In the genomic region with DNA sequence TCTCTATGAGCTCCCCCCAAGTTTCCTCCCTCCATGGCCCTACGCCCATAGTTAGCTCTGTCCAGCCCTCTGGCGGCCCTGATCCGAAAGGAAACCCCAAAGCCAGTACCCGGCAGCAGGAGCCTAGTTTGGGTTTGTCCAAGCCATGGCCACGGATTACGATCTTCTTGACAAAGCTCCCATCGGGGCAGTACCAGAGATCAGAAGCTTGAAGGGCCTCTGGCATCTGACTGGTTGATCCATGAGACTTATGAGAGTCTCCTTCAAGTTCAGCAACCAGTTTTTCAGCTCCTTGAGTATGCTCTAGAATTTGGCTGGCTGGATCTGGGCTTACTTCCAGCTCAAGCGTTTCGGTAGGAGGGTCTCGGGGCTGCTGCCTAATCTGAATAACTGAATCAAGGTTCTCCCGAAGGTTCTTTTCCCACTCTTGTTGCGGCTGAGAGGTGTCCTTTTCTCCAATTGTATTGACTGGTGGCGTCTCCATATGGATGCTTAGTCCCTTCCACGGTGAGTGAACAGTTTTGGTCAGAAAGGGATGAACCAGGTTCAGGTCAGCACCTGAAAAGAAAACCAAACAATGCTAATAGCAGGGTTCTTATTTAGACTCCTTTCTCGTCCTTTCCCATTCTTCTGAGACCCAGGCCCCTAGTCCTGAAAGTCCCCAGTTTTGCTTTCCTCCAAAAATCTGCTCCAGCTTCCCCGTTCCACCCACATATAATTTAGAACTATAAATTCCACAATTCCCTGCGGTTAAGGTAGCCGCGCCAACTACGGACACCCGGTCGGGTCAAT, we compare ENCODE assay signal across 8 cellular contexts. TPM values are rescaled to one million over a fixed set of nuclear protein-coding genes. Genes with fewer than 3 reads are reported as not detected.
DNase-seq lines count a peak whose midpoint lies in the region; ATAC-seq, FAIRE-seq and TF ChIP-seq lines count a peak whose summit lies in the region.

No MANE protein-coding gene starts in this region.

- no peaks in the 10 kb centered on the region for H3K9me3 ChIP-seq in Caco-2
- H3K9me3 ChIP-seq in HUES48 (ENCODE audit: control insufficient read depth, insufficient read depth, low read length): no peaks in the 10 kb centered on the region
- no peaks in the 10 kb centered on the region for H3K9me3 ChIP-seq in liver (ENCODE audit: control insufficient read depth in 4 of 4, low read length in 3 of 4)
- no peaks in the 10 kb centered on the region for H3K9me3 ChIP-seq in tibial nerve

- no peak for ATAC-seq in HG03442 (IDR thresholded peaks at IDR 0.05; ENCODE audit: unreplicated experiment)

- H3K27me3 ChIP-seq in Caco-2 (replicated peaks; ENCODE audit: control insufficient read depth, insufficient read depth, low read length) (no peaks in the 10 kb centered on the region), HUES48 (ENCODE audit: control insufficient read depth, insufficient read depth, low read length) (no peaks in the 10 kb centered on the region), liver (ENCODE audit: control insufficient read depth in 4 of 4, insufficient read depth in 4 of 4, low read length in 3 of 4) (no peaks in the 10 kb centered on the region), tibial nerve (no peaks in the 10 kb centered on the region)

- FAIRE-seq in urothelium cell line (lab: Jason Lieb, UNC): no peak

- H3K4me3 ChIP-seq in Caco-2 (ENCODE audit: low read depth, low read length): peak overlapping the region; percentile 56
- peak overlapping the region; percentile 75 for H3K4me3 ChIP-seq in HUES48 (ENCODE audit: low read depth, low read length)
- H3K4me3 ChIP-seq in liver (ENCODE audit: low read depth in 1 of 3, low read length in 3 of 3): peak overlapping the region; percentile 62 to 71 (median 65)
- peak overlapping the region; percentile 54 to 97 (median 68) for H3K4me3 ChIP-seq in tibial nerve

- H3K36me3 Mint-ChIP-seq in Caco-2 (ENCODE audit: insufficient read depth, unreplicated experiment): peaks cover 30% of the 10 kb centered on the region
- H3K36me3 Mint-ChIP-seq in brain: peaks cover 16% of the 10 kb centered on the region

- intact Hi-C loops in Caco-2 (cut with micrococcal nuclease; ENCODE audit: unreplicated experiment): loop anchor here (1.0 to 2.0 kb wide), 2 partner anchors 15 to 24 kb away; no protein-coding TSS in a partner anchor

- H3K4me1 ChIP-seq in Caco-2: peaks cover 17% of the 10 kb centered on the region
- H3K4me1 ChIP-seq in HUES48 (ENCODE audit: control insufficient read depth, insufficient read depth, low read length): peaks cover 11% of the 10 kb centered on the region
- H3K4me1 ChIP-seq in liver (ENCODE audit: control insufficient read depth in 4 of 4, insufficient read depth in 4 of 4, low read length in 3 of 4): peaks cover 3 to 28% (median 24%) of the 10 kb centered on the region in 4 donors
- H3K4me1 ChIP-seq in tibial nerve: peaks cover 0 to 44% (median 27%) of the 10 kb centered on the region in 4 donors

- no peak for TF ChIP-seq RAD21 in liver (IDR thresholded peaks at IDR 0.05)

- CTCF ChIA-PET in Caco-2 (lab: Charles Lee): interaction anchor here (0.8 to 1.4 kb wide), 5 partner anchors 11 to 184 kb away, joined by 3 to 5 read pairs (median 4); a partner anchor contains a TSS

- TF ChIP-seq CTCF in Caco-2 (IDR thresholded peaks at IDR 0.05; ENCODE audit: insufficient read depth in 1 of 2, low read depth in 1 of 2, low read length in 1 of 2, severe bottlenecking in 1 of 2, unreplicated experiment in 1 of 2) (no peak), brain (conservative IDR thresholded peaks at IDR 0.05) (no peak), liver (IDR thresholded peaks at IDR 0.05; ENCODE audit: low read depth, low read length, missing input control) (no peak), tibial nerve (IDR thresholded peaks at IDR 0.05) (no peak)

- no peak for DNase-seq in Caco-2
- peak; percentile 67 to 87 for DNase-seq in tibial nerve (ENCODE audit: low spot score in 2 of 2)
- DNase-seq in NCI-H1436 treated with DMSO at 0.1 percent for 48 hours (lab: John Stamatoyannopoulos, UW): no peak
- DNase-seq in urothelium cell line (ENCODE audit: low spot score): no peak

- peak overlapping the region; percentile 93 for H3K27ac Mint-ChIP-seq in Caco-2 (ENCODE audit: unreplicated experiment)
- H3K27ac Mint-ChIP-seq in brain: peak overlapping the region; percentile 97 to 99 (median 98)

- peak overlapping the region; percentile 72 for H3K27ac ChIP-seq in HUES48 (ENCODE audit: low read depth, low read length)
- H3K27ac ChIP-seq in liver (ENCODE audit: low read depth in 1 of 2, low read length in 2 of 2): peak overlapping the region; percentile 93
- H3K27ac ChIP-seq in tibial nerve: peak overlapping the region; percentile 69 to 94 (median 82)

- 41% methylated on average over 22 of the region's 22 CpGs for WGBS in liver
- 29 to 32% methylated on average over 22 of the region's 22 CpGs for WGBS in tibial nerve, 2 donors

- peak overlapping the region; percentile 87 for H3K4me3 Mint-ChIP-seq in Caco-2 (ENCODE audit: unreplicated experiment)
- H3K4me3 Mint-ChIP-seq in brain: peak overlapping the region; percentile 95 to 100 (median 99)

- H3K4me1 Mint-ChIP-seq in Caco-2 (ENCODE audit: low read depth, unreplicated experiment) (peaks cover 20% of the 10 kb centered on the region), brain (peaks cover 53% of the 10 kb centered on the region)

- BruUV-seq in Caco-2 (replicated peaks; lab: Mats Ljungman, UMichigan): TSS peak; percentile 65

- H3K9ac ChIP-seq in HUES48 (ENCODE audit: low read depth, low read length) (peak overlapping the region; percentile 16; the same call in 1 of the 2 replicates), liver (ENCODE audit: low read depth in 1 of 2, low read length in 2 of 2) (peak overlapping the region in 1 of 2 donors; percentile 56)

- TF ChIP-seq POLR2A in tibial nerve (IDR thresholded peaks at IDR 0.05): no peak

- POLR2A ChIA-PET in Caco-2 (lab: Charles Lee): interaction anchor here (0.6 to 2.3 kb wide), 10 partner anchors 24 to 842 kb away, joined by 3 to 13 read pairs (median 4); a partner anchor contains a TSS

- H3K9me3 Mint-ChIP-seq in Caco-2 (ENCODE audit: unreplicated experiment) (no peaks in the 10 kb centered on the region), brain (peaks cover 0 to 3% (median 0%) of the 10 kb centered on the region in 5 experiments)

- 0 out of 2 replicates have a peak, but pooled peaks cover 1% of the 10 kb centered on the region for H3K36me3 ChIP-seq in Caco-2 (ENCODE audit: control insufficient read depth, insufficient read depth, low read length)
- H3K36me3 ChIP-seq in HUES48 (ENCODE audit: control insufficient read depth, insufficient read depth, low read length): peaks cover 18% of the 10 kb centered on the region
- H3K36me3 ChIP-seq in liver (ENCODE audit: control insufficient read depth in 4 of 4, insufficient read depth in 3 of 4, low read depth in 1 of 4, low read length in 3 of 4): peaks cover 2 to 9% (median 8%) of the 10 kb centered on the region in 4 donors
- peaks cover 0 to 22% (median 0%) of the 10 kb centered on the region in 3 donors for H3K36me3 ChIP-seq in tibial nerve

- no peak for TF ChIP-seq EP300 in tibial nerve (IDR thresholded peaks at IDR 0.05)

- H3K27me3 Mint-ChIP-seq in Caco-2 (ENCODE audit: insufficient read depth, unreplicated experiment) (no peaks in the 10 kb centered on the region), brain (peaks cover 22% of the 10 kb centered on the region)

TF ChIP-seq in liver, 16 proteins besides CTCF, POLR2A, EP300 and RAD21:
- TF ChIP-seq HNF4A (conservative IDR thresholded peaks at IDR 0.05): peak in 1 of 2 donors; percentile 9
- no peak for TF ChIP-seq YY1 (IDR thresholded peaks at IDR 0.05)

RNA-seq across cellular contexts. Expression of a gene that starts 0.6 kb away (rescaled TPM):
- total RNA-seq in Caco-2 (2022) (8.9 and 9.1 TPM in 2 replicates), liver (1 to 10 TPM; 2.3 to 5.7 TPM), tibial nerve (1 to 10 TPM; 1.3 to 5.4 (median 3.0) TPM)
- polyA plus RNA-seq in brain (ENCODE audit: insufficient read depth, low read depth, low replicate concordance) (17.5 TPM), liver (1 to 10 TPM; 2.8 to 3.3 TPM)

RNA-seq across cellular contexts. Expression of a gene that starts 1.4 kb away (rescaled TPM):
- total RNA-seq in Caco-2 (2022) (61.5 and 64.9 TPM in 2 replicates), liver (10 to 100 TPM; 13.6 to 13.9 TPM), tibial nerve (100 to 1,000 TPM in 3 of 4 donors, 10 to 100 TPM in 1; 74.3 to 121 (median 102) TPM)
- polyA plus RNA-seq in brain (ENCODE audit: insufficient read depth, low read depth, low replicate concordance) (89.2 TPM), liver (10 to 100 TPM; 17.1 to 24.8 TPM)

RNA-seq across cellular contexts. Expression of a gene that starts 20.4 kb away (rescaled TPM):
- total RNA-seq in Caco-2 (2022) (2.7 and 3.9 TPM in 2 replicates), liver (10 to 100 TPM in 1 of 2 donors, 1 to 10 TPM in 1; 6.8 to 17.1 TPM), tibial nerve (100 to 1,000 TPM; 231 to 547 (median 297) TPM)
- polyA plus RNA-seq in brain (ENCODE audit: insufficient read depth, low read depth, low replicate concordance) (6.8 TPM), liver (1 to 10 TPM; 3.0 to 4.4 TPM)

RNA-seq across cellular contexts. Expression of a gene that starts 22.2 kb away (rescaled TPM):
- total RNA-seq in Caco-2 (2022): 2.0 and 3.6 TPM in 2 replicates
- polyA plus RNA-seq in brain (ENCODE audit: insufficient read depth, low read depth, low replicate concordance): 48.8 TPM
- total RNA-seq in liver: under 1 TPM in 1 of 2 donors, not detected in 1; 0.08 TPM
- polyA plus RNA-seq in liver: under 1 TPM; 0.19 to 0.24 TPM
- total RNA-seq in tibial nerve: 1 to 10 TPM in 2 of 4 donors, under 1 TPM in 2; 0.21 to 2.7 (median 1.7) TPM

RNA-seq across cellular contexts. Expression of a gene that starts 24.4 kb away (rescaled TPM):
- total RNA-seq in Caco-2 (2022): 80.8 and 92.5 TPM in 2 replicates
- 19.1 TPM for polyA plus RNA-seq in brain (ENCODE audit: insufficient read depth, low read depth, low replicate concordance)
- 10 to 100 TPM; 22.3 to 47.4 TPM for total RNA-seq in liver
- 1 to 10 TPM; 7.6 to 7.8 TPM for polyA plus RNA-seq in liver
- total RNA-seq in tibial nerve: 10 to 100 TPM; 33.0 to 75.2 (median 40.1) TPM

Comparison
In these comparisons a context has a peak if more than half of its experiments do, and no peak if none do; other contexts are left out.
1. DNase-seq: peak in tibial nerve (2 of 2); none in Caco-2 (0 of 2), NCI-H1436 treated with DMSO at 0.1 percent for 48 hours (single experiment) and urothelium cell line (single experiment).
2. RNA of a gene that starts 20.4 kb away (total RNA-seq): 231 to 547 TPM in tibial nerve; 6.8 to 17.1 TPM in liver and 2.7 to 3.9 TPM in Caco-2; every median in the first group is over 10 times any median in the second.
3. Peak in every context shown above with its lines, with median percentiles within 50 percentile points of each other: H3K4me3 ChIP-seq and H3K27ac ChIP-seq.